ENCODE assay signal across 17 cellular contexts in genomic region chr3:116057403-116058006, GRCh38.
A peak's percentile ranks its signal among the peaks of the same experiment; 100 is the strongest.
DNase-seq lines count a peak whose midpoint lies in the region; ATAC-seq and TF ChIP-seq lines count a peak whose summit lies in the region.
"Had no signal": no experiment of that assay in that cellular context is flagged by ENCODE, and none has a peak within 500 bp of the region (broad histone marks: within the 10 kb centered on the region; RNA-seq: fewer than 3 reads in every experiment).

No MANE protein-coding gene starts in this region.

- H3K36me3 Mint-ChIP-seq in memory B cell, result no peaks in the 10 kb centered on the region
- H3K36me3 Mint-ChIP-seq: naive thymus-derived CD4-positive, alpha-beta T cell had no signal

- no peak for TF ChIP-seq CTCF in astrocyte of the cerebellum (IDR thresholded peaks at IDR 0.05; ENCODE audit: low read depth, low read length, missing control alignments)

- no peak overlapping the region for H3K4me3 Mint-ChIP-seq in memory B cell
- H3K4me3 Mint-ChIP-seq: naive thymus-derived CD4-positive, alpha-beta T cell; T-helper 1 cell treated with Interleukin-12 subunit alpha and Interleukin-12 subunit beta and Interleukin-4 antibody, amounts not matched to agents 30 μg/mL and 1 μg/mL, for 36 hours had no signal

- no peak overlapping the region for H3K27ac ChIP-seq in caudate nucleus (ENCODE audit: low read depth, low read length)
- H3K27ac ChIP-seq: lower lobe of right lung, transverse colon had no signal

- H3K4me1 Mint-ChIP-seq in memory B cell, result peaks cover 5% of the 10 kb centered on the region
- H3K4me1 Mint-ChIP-seq: naive thymus-derived CD4-positive, alpha-beta T cell had no signal

- in situ Hi-C loops in astrocyte of the cerebellum (cut with HindIII; ENCODE audit: low sequenced_read_pairs), result no loop called here

- H3K27ac Mint-ChIP-seq in memory B cell, result no peak overlapping the region
- H3K27ac Mint-ChIP-seq: naive thymus-derived CD4-positive, alpha-beta T cell; T-helper 1 cell treated with Interleukin-12 subunit alpha and Interleukin-12 subunit beta and Interleukin-4 antibody, amounts not matched to agents 30 μg/mL and 1 μg/mL, for 36 hours had no signal

- no peaks in the 10 kb centered on the region for H3K9me3 Mint-ChIP-seq in memory B cell
- H3K9me3 Mint-ChIP-seq: T-helper 1 cell treated with Interleukin-12 subunit alpha and Interleukin-12 subunit beta and Interleukin-4 antibody, amounts not matched to agents 30 μg/mL and 1 μg/mL, for 36 hours had no signal

- DNase-seq in astrocyte of the cerebellum (ENCODE audit: low read depth), result peak; percentile 73
- no peak for DNase-seq in memory B cell (ENCODE audit: low spot score in 2 of 2)
- no peak for DNase-seq in AG20443 (ENCODE audit: low spot score)
- no peak for DNase-seq in NCI-H345 (lab: John Stamatoyannopoulos, UW)
- no peak for DNase-seq in caudate nucleus (lab: John Stamatoyannopoulos, UW)
- DNase-seq: activated CD4-positive, CD25-positive, alpha-beta regulatory T cell; activated effector memory CD4-positive, alpha-beta T cell treated with anti-CD3 and anti-CD28 coated beads, Interleukin-2, amount 50 U/mL, for 16 hours; amygdala; lower lobe of right lung; naive thymus-derived CD4-positive, alpha-beta T cell; transverse colon had no signal

- peak; percentile 24 for ATAC-seq in GM18520 (IDR thresholded peaks at IDR 0.05; ENCODE audit: unreplicated experiment)
- ATAC-seq in HG02759 (IDR thresholded peaks at IDR 0.05; ENCODE audit: unreplicated experiment), result peak; percentile 45
- peak; percentile 27 for ATAC-seq in memory B cell (ENCODE audit: low read depth)
- no peak for ATAC-seq in HG02840 (IDR thresholded peaks at IDR 0.05; ENCODE audit: low FRiP score, unreplicated experiment)
- ATAC-seq: lower lobe of right lung; naive thymus-derived CD4-positive, alpha-beta T cell had no signal

- no peaks in the 10 kb centered on the region for H3K27me3 Mint-ChIP-seq in memory B cell
- H3K27me3 Mint-ChIP-seq: naive thymus-derived CD4-positive, alpha-beta T cell had no signal

- H3K4me3 ChIP-seq in astrocyte of the cerebellum (ENCODE audit: low read depth, low read length), result no peak overlapping the region
- H3K4me3 ChIP-seq: HAP-1, lower lobe of right lung, smooth muscle cell, transverse colon had no signal
